ENCODE assay signal across 1 cellular context in the genomic region with DNA sequence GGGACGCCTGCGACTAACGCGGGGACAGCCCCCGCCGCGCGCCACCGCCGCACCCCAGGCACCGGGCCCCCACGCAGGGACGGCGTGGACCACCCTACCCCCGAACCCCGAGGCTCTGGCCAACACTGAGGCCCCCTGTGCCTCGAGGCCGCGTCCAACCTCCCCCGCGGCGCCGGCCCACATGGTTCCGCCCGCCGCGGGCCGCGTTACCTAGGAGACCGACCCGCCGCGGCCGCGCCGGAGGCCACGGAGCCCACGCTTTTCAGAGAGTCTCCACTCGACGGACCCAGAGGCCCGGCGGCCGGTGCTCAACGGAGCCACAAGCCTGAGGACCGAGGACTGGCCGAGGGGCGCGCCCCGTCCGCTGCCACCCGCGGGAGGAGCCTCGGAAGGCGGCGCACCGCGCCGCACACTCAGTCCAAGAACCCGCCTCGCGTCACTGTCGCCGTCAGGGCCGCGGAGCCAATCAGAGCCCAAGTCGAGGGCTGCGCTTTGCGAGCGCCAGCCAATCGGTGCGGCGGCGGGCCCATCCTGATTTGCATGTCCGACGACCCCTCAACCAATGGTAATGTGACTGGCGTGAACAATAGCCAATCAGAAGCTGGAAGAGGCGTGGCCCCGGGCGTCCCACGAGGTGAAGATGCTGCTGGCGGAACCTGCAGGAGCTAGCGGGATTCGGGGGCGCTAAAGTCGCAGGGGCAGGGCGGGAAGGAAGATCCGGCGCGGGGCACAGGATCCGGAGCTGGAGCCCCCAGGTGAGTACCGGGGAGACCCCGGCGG.
TF ChIP-seq lines count a peak whose summit lies in the region.

A gene (minus strand): TSS at position 392 of the 780 bp plus-strand sequence. CDS start 6,136 bp downstream, outside the sequence.

TF ChIP-seq in GM23338, 12 proteins besides CTCF, POLR2A, EP300 and RAD21:
- TF ChIP-seq, protein P1, sequence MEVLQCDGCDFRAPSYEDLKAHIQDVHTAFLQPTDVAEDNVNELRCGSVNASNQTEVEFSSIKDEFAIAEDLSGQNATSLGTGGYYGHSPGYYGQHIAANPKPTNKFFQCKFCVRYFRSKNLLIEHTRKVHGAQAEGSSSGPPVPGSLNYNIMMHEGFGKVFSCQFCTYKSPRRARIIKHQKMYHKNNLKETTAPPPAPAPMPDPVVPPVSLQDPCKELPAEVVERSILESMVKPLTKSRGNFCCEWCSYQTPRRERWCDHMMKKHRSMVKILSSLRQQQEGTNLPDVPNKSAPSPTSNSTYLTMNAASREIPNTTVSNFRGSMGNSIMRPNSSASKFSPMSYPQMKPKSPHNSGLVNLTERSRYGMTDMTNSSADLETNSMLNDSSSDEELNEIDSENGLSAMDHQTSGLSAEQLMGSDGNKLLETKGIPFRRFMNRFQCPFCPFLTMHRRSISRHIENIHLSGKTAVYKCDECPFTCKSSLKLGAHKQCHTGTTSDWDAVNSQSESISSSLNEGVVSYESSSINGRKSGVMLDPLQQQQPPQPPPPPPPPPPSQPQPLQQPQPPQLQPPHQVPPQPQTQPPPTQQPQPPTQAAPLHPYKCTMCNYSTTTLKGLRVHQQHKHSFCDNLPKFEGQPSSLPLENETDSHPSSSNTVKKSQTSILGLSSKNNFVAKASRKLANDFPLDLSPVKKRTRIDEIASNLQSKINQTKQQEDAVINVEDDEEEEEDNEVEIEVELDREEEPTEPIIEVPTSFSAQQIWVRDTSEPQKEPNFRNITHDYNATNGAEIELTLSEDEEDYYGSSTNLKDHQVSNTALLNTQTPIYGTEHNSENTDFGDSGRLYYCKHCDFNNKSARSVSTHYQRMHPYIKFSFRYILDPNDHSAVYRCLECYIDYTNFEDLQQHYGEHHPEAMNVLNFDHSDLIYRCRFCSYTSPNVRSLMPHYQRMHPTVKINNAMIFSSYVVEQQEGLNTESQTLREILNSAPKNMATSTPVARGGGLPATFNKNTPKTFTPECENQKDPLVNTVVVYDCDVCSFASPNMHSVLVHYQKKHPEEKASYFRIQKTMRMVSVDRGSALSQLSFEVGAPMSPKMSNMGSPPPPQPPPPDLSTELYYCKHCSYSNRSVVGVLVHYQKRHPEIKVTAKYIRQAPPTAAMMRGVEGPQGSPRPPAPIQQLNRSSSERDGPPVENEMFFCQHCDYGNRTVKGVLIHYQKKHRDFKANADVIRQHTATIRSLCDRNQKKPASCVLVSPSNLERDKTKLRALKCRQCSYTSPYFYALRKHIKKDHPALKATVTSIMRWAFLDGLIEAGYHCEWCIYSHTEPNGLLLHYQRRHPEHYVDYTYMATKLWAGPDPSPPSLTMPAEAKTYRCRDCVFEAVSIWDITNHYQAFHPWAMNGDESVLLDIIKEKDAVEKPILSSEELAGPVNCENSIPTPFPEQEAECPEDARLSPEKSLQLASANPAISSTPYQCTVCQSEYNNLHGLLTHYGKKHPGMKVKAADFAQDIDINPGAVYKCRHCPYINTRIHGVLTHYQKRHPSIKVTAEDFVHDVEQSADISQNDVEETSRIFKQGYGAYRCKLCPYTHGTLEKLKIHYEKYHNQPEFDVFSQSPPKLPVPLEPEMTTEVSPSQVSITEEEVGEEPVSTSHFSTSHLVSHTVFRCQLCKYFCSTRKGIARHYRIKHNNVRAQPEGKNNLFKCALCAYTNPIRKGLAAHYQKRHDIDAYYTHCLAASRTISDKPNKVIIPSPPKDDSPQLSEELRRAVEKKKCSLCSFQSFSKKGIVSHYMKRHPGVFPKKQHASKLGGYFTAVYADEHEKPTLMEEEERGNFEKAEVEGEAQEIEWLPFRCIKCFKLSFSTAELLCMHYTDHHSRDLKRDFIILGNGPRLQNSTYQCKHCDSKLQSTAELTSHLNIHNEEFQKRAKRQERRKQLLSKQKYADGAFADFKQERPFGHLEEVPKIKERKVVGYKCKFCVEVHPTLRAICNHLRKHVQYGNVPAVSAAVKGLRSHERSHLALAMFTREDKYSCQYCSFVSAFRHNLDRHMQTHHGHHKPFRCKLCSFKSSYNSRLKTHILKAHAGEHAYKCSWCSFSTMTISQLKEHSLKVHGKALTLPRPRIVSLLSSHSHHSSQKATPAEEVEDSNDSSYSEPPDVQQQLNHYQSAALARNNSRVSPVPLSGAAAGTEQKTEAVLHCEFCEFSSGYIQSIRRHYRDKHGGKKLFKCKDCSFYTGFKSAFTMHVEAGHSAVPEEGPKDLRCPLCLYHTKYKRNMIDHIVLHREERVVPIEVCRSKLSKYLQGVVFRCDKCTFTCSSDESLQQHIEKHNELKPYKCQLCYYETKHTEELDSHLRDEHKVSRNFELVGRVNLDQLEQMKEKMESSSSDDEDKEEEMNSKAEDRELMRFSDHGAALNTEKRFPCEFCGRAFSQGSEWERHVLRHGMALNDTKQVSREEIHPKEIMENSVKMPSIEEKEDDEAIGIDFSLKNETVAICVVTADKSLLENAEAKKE (CRISPR knock-in tag; IDR thresholded peaks at IDR 0.05): no peak
- TF ChIP-seq CREB1 (CRISPR knock-in tag; IDR thresholded peaks at IDR 0.05; ENCODE audit: low read depth): peak; percentile 90
- TF ChIP-seq STAT1 (IDR thresholded peaks at IDR 0.05; ENCODE audit: unreplicated experiment): no peak
- TF ChIP-seq EZH2phosphoT487 (IDR thresholded peaks at IDR 0.05; ENCODE audit: unreplicated experiment): no peak
- TF ChIP-seq, protein P2, sequence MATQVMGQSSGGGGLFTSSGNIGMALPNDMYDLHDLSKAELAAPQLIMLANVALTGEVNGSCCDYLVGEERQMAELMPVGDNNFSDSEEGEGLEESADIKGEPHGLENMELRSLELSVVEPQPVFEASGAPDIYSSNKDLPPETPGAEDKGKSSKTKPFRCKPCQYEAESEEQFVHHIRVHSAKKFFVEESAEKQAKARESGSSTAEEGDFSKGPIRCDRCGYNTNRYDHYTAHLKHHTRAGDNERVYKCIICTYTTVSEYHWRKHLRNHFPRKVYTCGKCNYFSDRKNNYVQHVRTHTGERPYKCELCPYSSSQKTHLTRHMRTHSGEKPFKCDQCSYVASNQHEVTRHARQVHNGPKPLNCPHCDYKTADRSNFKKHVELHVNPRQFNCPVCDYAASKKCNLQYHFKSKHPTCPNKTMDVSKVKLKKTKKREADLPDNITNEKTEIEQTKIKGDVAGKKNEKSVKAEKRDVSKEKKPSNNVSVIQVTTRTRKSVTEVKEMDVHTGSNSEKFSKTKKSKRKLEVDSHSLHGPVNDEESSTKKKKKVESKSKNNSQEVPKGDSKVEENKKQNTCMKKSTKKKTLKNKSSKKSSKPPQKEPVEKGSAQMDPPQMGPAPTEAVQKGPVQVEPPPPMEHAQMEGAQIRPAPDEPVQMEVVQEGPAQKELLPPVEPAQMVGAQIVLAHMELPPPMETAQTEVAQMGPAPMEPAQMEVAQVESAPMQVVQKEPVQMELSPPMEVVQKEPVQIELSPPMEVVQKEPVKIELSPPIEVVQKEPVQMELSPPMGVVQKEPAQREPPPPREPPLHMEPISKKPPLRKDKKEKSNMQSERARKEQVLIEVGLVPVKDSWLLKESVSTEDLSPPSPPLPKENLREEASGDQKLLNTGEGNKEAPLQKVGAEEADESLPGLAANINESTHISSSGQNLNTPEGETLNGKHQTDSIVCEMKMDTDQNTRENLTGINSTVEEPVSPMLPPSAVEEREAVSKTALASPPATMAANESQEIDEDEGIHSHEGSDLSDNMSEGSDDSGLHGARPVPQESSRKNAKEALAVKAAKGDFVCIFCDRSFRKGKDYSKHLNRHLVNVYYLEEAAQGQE (IDR thresholded peaks at IDR 0.05; ENCODE audit: unreplicated experiment): no peak
- TF ChIP-seq, protein P3, sequence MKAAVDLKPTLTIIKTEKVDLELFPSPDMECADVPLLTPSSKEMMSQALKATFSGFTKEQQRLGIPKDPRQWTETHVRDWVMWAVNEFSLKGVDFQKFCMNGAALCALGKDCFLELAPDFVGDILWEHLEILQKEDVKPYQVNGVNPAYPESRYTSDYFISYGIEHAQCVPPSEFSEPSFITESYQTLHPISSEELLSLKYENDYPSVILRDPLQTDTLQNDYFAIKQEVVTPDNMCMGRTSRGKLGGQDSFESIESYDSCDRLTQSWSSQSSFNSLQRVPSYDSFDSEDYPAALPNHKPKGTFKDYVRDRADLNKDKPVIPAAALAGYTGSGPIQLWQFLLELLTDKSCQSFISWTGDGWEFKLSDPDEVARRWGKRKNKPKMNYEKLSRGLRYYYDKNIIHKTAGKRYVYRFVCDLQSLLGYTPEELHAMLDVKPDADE (IDR thresholded peaks at IDR 0.05): no peak
- no peak for TF ChIP-seq ZNF114 (CRISPR knock-in tag; IDR thresholded peaks at IDR 0.05)
- peak; percentile 33; the same call in 1 of the 2 replicates for TF ChIP-seq POLR2AphosphoS5 (IDR thresholded peaks at IDR 0.05; ENCODE audit: low read depth)
- no peak for TF ChIP-seq NANOG (IDR thresholded peaks at IDR 0.05; ENCODE audit: borderline replicate concordance)
- TF ChIP-seq JUNB (IDR thresholded peaks at IDR 0.05; ENCODE audit: unreplicated experiment): no peak
